19 cellular contexts compared by ENCODE assay signal in genomic region chr2:128366746-128367511, GRCh38. TPM values are rescaled to one million over a fixed set of nuclear protein-coding genes. Genes with fewer than 3 reads are reported as not detected.
DNase-seq lines count a peak whose midpoint lies in the region; TF ChIP-seq lines count a peak whose summit lies in the region.
"Had no signal": no experiment of that assay in that cellular context is flagged by ENCODE, and none has a peak within 500 bp of the region (broad histone marks: within the 10 kb centered on the region; RNA-seq: fewer than 3 reads in every experiment).

No MANE protein-coding gene starts in this region.

- H3K4me3 ChIP-seq in BE2C (ENCODE audit: low read depth, low read length) = no peak overlapping the region
- no peak overlapping the region for H3K4me3 ChIP-seq in coronary artery
- no peak overlapping the region for H3K4me3 ChIP-seq in neuronal stem cell (ENCODE audit: low read length in 2 of 2)
- H3K4me3 ChIP-seq: GM23338 had no signal

- H3K18ac ChIP-seq in neuronal stem cell (ENCODE audit: low read length) = peak overlapping the region; percentile 89

- H3K9me3 ChIP-seq in BE2C = no peaks in the 10 kb centered on the region
- no peaks in the 10 kb centered on the region for H3K9me3 ChIP-seq in neuronal stem cell (replicated peaks in 1 of 2; ENCODE audit: control insufficient read depth in 2 of 2, insufficient read depth in 1 of 2, low read depth in 1 of 2, low read length in 2 of 2)

- peak overlapping the region; percentile 68 for H2BK15ac ChIP-seq in neuronal stem cell (ENCODE audit: low read length)

- no peak overlapping the region for H3K27ac Mint-ChIP-seq in activated T-cell treated with anti-CD3 and anti-CD28 coated beads, Interleukin-2, amount 50 U/mL, for 24 hours
- H3K27ac Mint-ChIP-seq: activated CD4-positive, alpha-beta memory T cell treated with anti-CD3 and anti-CD28 coated beads, Interleukin-2, amount 10 ng/mL, durations not matched to agents 7 days and 5 days; activated T-cell treated with anti-CD3 and anti-CD28 coated beads, Interleukin-2, amount 50 U/mL, for 72 hours; GM23338; T-cell had no signal

- peak overlapping the region; percentile 79 for H2BK5ac ChIP-seq in neuronal stem cell (ENCODE audit: low read length)

- H4K8ac ChIP-seq in neuronal stem cell (ENCODE audit: low read depth, low read length) = no peak overlapping the region

- H4K91ac ChIP-seq in neuronal stem cell (ENCODE audit: low read depth, low read length, poor library complexity) = peak overlapping the region; percentile 27

- no peak overlapping the region for H2BK120ac ChIP-seq in neuronal stem cell (ENCODE audit: low read depth, low read length)

- WGBS in neuronal stem cell (ENCODE audit: extremely low coverage in 2 of 2, insufficient read length in 2 of 2, insufficient replicate concordance in 1 of 2), 2 donors = no CpG with 5 or more reads among the region's 9 CpGs

- no peaks in the 10 kb centered on the region for H3K27me3 ChIP-seq in BE2C
- peaks cover 0 to 1% (median 0%) of the 10 kb centered on the region in 3 experiments for H3K27me3 ChIP-seq in neuronal stem cell (ENCODE audit: control insufficient read depth in 3 of 3, insufficient read depth in 3 of 3, low read depth in 1 of 3, low read length in 3 of 3)

- no peak overlapping the region for H3K4me3 Mint-ChIP-seq in activated T-cell treated with anti-CD3 and anti-CD28 coated beads, Interleukin-2, amount 50 U/mL, for 24 hours
- H3K4me3 Mint-ChIP-seq: activated CD4-positive, alpha-beta memory T cell treated with anti-CD3 and anti-CD28 coated beads, Interleukin-2, amount 10 ng/mL, durations not matched to agents 7 days and 5 days; activated T-cell treated with anti-CD3 and anti-CD28 coated beads, Interleukin-2, amount 50 U/mL, for 72 hours; GM23338; T-cell had no signal

- no peak overlapping the region for H3K27ac ChIP-seq in coronary artery
- H3K27ac ChIP-seq in neuronal stem cell (replicated peaks; ENCODE audit: low read length) = no peak overlapping the region
- H3K27ac ChIP-seq: VCaP had no signal

- no peak overlapping the region for H3K9ac ChIP-seq in neuronal stem cell (ENCODE audit: low read depth, low read length, poor library complexity)

- peak; percentile 22 for DNase-seq in BE2C
- DNase-seq in NCI-H1694 (lab: John Stamatoyannopoulos, UW) = peak; percentile 67
- peak; percentile 21 for DNase-seq in coronary artery (ENCODE audit: low spot score)
- no peak for DNase-seq in neuronal stem cell (ENCODE audit: low spot score)
- no peak for DNase-seq in NCI-H1417 treated with DMSO at 0.1 percent for 48 hours (lab: John Stamatoyannopoulos, UW)
- no peak for DNase-seq in NAMALWA (ENCODE audit: low spot score)
- DNase-seq in activated CD8-positive, alpha-beta memory T cell treated with anti-CD3 and anti-CD28 coated beads, Interleukin-2, amount 50 U/mL, for 48 hours = no peak
- no peak for DNase-seq in activated T-cell treated with anti-CD3 and anti-CD28 coated beads, Interleukin-2, amount 50 U/mL, for 24 hours
- DNase-seq: activated CD4-positive, alpha-beta memory T cell treated with anti-CD3 and anti-CD28 coated beads, Interleukin-2, amount 10 ng/mL, durations not matched to agents 7 days and 5 days; activated T-cell treated with anti-CD3 and anti-CD28 coated beads, Interleukin-2, amount 50 U/mL, for 72 hours; amniotic stem cell; Calu3; cerebellar nuclear complex; GF-D8; NCI-H1436 treated with DMSO at 0.1 percent for 48 hours; NCI-H82 had no signal

- H3K23ac ChIP-seq in neuronal stem cell (ENCODE audit: low read depth, low read length, poor library complexity) = peak overlapping the region; percentile 38

- H3K14ac ChIP-seq in neuronal stem cell (ENCODE audit: low read length) = no peak overlapping the region

- H3K27me3 Mint-ChIP-seq in activated T-cell treated with anti-CD3 and anti-CD28 coated beads, Interleukin-2, amount 50 U/mL, for 24 hours = peaks cover 3% of the 10 kb centered on the region
- H3K27me3 Mint-ChIP-seq: activated CD4-positive, alpha-beta memory T cell treated with anti-CD3 and anti-CD28 coated beads, Interleukin-2, amount 10 ng/mL, durations not matched to agents 7 days and 5 days; T-cell had no signal

- H3K4me2 ChIP-seq in neuronal stem cell (ENCODE audit: insufficient read depth, low read length, poor library complexity, severe bottlenecking) = no peak overlapping the region
- H3K4me2 ChIP-seq: GM23338 had no signal

- no peaks in the 10 kb centered on the region for H3K4me1 ChIP-seq in BE2C
- H3K4me1 ChIP-seq in neuronal stem cell (ENCODE audit: control insufficient read depth in 2 of 2, insufficient read depth in 1 of 2, low read depth in 1 of 2, low read length in 2 of 2) = peaks cover 44 to 52% of the 10 kb centered on the region in 2 donors

- peak overlapping the region; percentile 10 for H2AFZ ChIP-seq in neuronal stem cell (ENCODE audit: low read length)
- H2AFZ ChIP-seq: GM23338 had no signal

- H2BK12ac ChIP-seq in neuronal stem cell (ENCODE audit: low read length) = peak overlapping the region; percentile 24

- H3K79me1 ChIP-seq in neuronal stem cell (ENCODE audit: low read depth, low read length) = no peaks in the 10 kb centered on the region

- H3K36me3 ChIP-seq in BE2C (no peaks in the 10 kb centered on the region), neuronal stem cell (replicated peaks in 1 of 2; ENCODE audit: control insufficient read depth in 2 of 2, insufficient read depth in 2 of 2, low read length in 2 of 2) (no peaks in the 10 kb centered on the region)

- H3K9me3 Mint-ChIP-seq in activated T-cell treated with anti-CD3 and anti-CD28 coated beads, Interleukin-2, amount 50 U/mL, for 24 hours = no peaks in the 10 kb centered on the region
- H3K9me3 Mint-ChIP-seq: activated CD4-positive, alpha-beta memory T cell treated with anti-CD3 and anti-CD28 coated beads, Interleukin-2, amount 10 ng/mL, durations not matched to agents 7 days and 5 days; activated T-cell treated with anti-CD3 and anti-CD28 coated beads, Interleukin-2, amount 50 U/mL, for 72 hours; GM23338; T-cell had no signal

- peak overlapping the region; percentile 94 for H2AK5ac ChIP-seq in neuronal stem cell (ENCODE audit: low read depth, low read length)

- no peaks in the 10 kb centered on the region for H3K36me3 Mint-ChIP-seq in activated T-cell treated with anti-CD3 and anti-CD28 coated beads, Interleukin-2, amount 50 U/mL, for 24 hours (ENCODE audit: low read depth)
- H3K36me3 Mint-ChIP-seq: T-cell had no signal

- TF ChIP-seq CTCF in BE2C (IDR thresholded peaks at IDR 0.05; ENCODE audit: low read depth, low read length) (no peak), coronary artery (IDR thresholded peaks at IDR 0.05) (no peak)

- H3K4ac ChIP-seq in neuronal stem cell (ENCODE audit: low read length) = no peak overlapping the region

- H3K4me1 Mint-ChIP-seq in activated T-cell treated with anti-CD3 and anti-CD28 coated beads, Interleukin-2, amount 50 U/mL, for 24 hours (ENCODE audit: low read depth) = no peaks in the 10 kb centered on the region
- H3K4me1 Mint-ChIP-seq: activated CD4-positive, alpha-beta memory T cell treated with anti-CD3 and anti-CD28 coated beads, Interleukin-2, amount 10 ng/mL, durations not matched to agents 7 days and 5 days; T-cell had no signal

RNA-seq across cellular contexts. Expression of gene HS6ST1, which starts 48.3 kb away (rescaled TPM):
- 35.2 TPM for polyA plus RNA-seq in BE2C (2012; ENCODE audit: insufficient read depth, insufficient read length, low read depth)
- 32.8 TPM for polyA plus RNA-seq in neuronal stem cell (2013, experiment 1 of 2)
- 32.8 TPM for polyA plus RNA-seq in neuronal stem cell (2013, experiment 2 of 2)

Comparison
In these comparisons a context has a peak if more than half of its experiments do, and no peak if none do; other contexts are left out.
1. DNase-seq: peak in BE2C (single experiment), NCI-H1694 (single experiment) and coronary artery (single experiment); none in neuronal stem cell (single experiment), NCI-H1417 treated with DMSO at 0.1 percent for 48 hours (single experiment), NAMALWA (single experiment), activated CD8-positive, alpha-beta memory T cell treated with anti-CD3 and anti-CD28 coated beads, Interleukin-2, amount 50 U/mL, for 48 hours (single experiment) and activated T-cell treated with anti-CD3 and anti-CD28 coated beads, Interleukin-2, amount 50 U/mL, for 24 hours (single experiment).